8 cellular contexts compared by ENCODE assay signal in genomic region chr11:33774356-33775063, GRCh38. TPM values are rescaled to one million over a fixed set of nuclear protein-coding genes. Genes with fewer than 3 reads are reported as not detected.
DNase-seq lines count a peak whose midpoint lies in the region; ATAC-seq, FAIRE-seq and TF ChIP-seq lines count a peak whose summit lies in the region.

A gene with protein sequence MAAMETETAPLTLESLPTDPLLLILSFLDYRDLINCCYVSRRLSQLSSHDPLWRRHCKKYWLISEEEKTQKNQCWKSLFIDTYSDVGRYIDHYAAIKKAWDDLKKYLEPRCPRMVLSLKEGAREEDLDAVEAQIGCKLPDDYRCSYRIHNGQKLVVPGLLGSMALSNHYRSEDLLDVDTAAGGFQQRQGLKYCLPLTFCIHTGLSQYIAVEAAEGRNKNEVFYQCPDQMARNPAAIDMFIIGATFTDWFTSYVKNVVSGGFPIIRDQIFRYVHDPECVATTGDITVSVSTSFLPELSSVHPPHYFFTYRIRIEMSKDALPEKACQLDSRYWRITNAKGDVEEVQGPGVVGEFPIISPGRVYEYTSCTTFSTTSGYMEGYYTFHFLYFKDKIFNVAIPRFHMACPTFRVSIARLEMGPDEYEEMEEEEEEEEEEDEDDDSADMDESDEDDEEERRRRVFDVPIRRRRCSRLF (minus strand): TSS chr11:33774520. CDS start chr11:33774497, 23 bp downstream.

- CTCF ChIA-PET in CD8-positive, alpha-beta memory T cell (lab: Charles Lee): interaction anchor here (0.8 to 2.3 kb wide), 2 partner anchors 13 to 32 kb away, joined by 3 to 7 read pairs; no protein-coding TSS in a partner anchor
- CTCF ChIA-PET in H1 (lab: Charles Lee; ENCODE audit: partially characterized antibody): interaction anchor here (0.6 to 1.5 kb wide), 3 partner anchors 32 to 753 kb away, joined by 3 read pairs; no protein-coding TSS in a partner anchor

- H3K4me1 ChIP-seq in CD8-positive, alpha-beta memory T cell (ENCODE audit: insufficient read depth, low read length): peaks cover 30% of the 10 kb centered on the region
- peaks cover 6 to 13% (median 12%) of the 10 kb centered on the region in 4 experiments for H3K4me1 ChIP-seq in H1 (replicated peaks in 1 of 4; ENCODE audit: control insufficient read depth in 3 of 4, insufficient read depth in 4 of 4, low read length in 3 of 4)

- H3K36me3 ChIP-seq in CD8-positive, alpha-beta memory T cell (ENCODE audit: insufficient read depth, low read length): peaks cover 1% of the 10 kb centered on the region
- H3K36me3 ChIP-seq in H1 (ENCODE audit: control insufficient read depth in 2 of 4, insufficient read depth in 4 of 4, low read length in 3 of 4): no peaks in the 10 kb centered on the region

- 2% methylated on average over 38 of the region's 49 CpGs; no CpG with 5 or more reads in 1 of the 2 experiments for WGBS in H1 (ENCODE audit: extremely low coverage in 1 of 2, insufficient coverage in 1 of 2, insufficient read length in 1 of 2, insufficient replicate concordance in 2 of 2, low coverage in 1 of 2, low lambda C conversion rate in 2 of 2, missing lambda C conversion rate in 1 of 2), 2 experiments

- no peak within 1 kb of the TSS for H3K23ac ChIP-seq in H1 (ENCODE audit: insufficient read length)

- peaks cover 6 to 16% of the 10 kb centered on the region in 2 donors for H3K27me3 Mint-ChIP-seq in CD8-positive, alpha-beta memory T cell
- peaks cover 6% of the 10 kb centered on the region for H3K27me3 Mint-ChIP-seq in memory B cell

- peak; percentile 9 for FAIRE-seq in HTR-8/SVneo (lab: Jason Lieb, UNC)
- no peak for FAIRE-seq in H1 (lab: Jason Lieb, UNC)

- peak within 1 kb of the TSS; percentile 53 to 90 (median 68) for H3K9ac ChIP-seq in H1 (replicated peaks in 1 of 4; ENCODE audit: extremely low read depth in 1 of 4, low read depth in 3 of 4, low read length in 3 of 4)

- no peak within 1 kb of the TSS for H2BK5ac ChIP-seq in H1 (ENCODE audit: low read depth, low read length)

- peak within 1 kb of the TSS; percentile 93 for H2AFZ ChIP-seq in H1 (ENCODE audit: low read length)

- peak within 1 kb of the TSS; percentile 91 to 99 (median 98) for H3K4me3 Mint-ChIP-seq in CD8-positive, alpha-beta memory T cell
- H3K4me3 Mint-ChIP-seq in memory B cell: peak within 1 kb of the TSS; percentile 97

- no peaks in the 10 kb centered on the region for H3K27me3 ChIP-seq in CD8-positive, alpha-beta memory T cell (ENCODE audit: insufficient read depth, low read length, poor library complexity, severe bottlenecking)
- H3K27me3 ChIP-seq in H1 (replicated peaks in 1 of 4; ENCODE audit: control insufficient read depth in 3 of 4, extremely low read depth in 1 of 4, insufficient read depth in 3 of 4, low read length in 3 of 4): peaks cover 0 to 13% (median 2%) of the 10 kb centered on the region in 4 experiments; a peak in 3 of 7 replicates

- peaks cover 2 to 13% of the 10 kb centered on the region in 2 experiments for H4K20me1 ChIP-seq in H1 (replicated peaks in 1 of 2; ENCODE audit: control insufficient read depth in 1 of 2, insufficient read depth in 2 of 2, low read length in 2 of 2)

- no peak within 1 kb of the TSS for H3K56ac ChIP-seq in H1 (replicated peaks; ENCODE audit: insufficient read length, low read depth, low read length)

- H3K9me3 ChIP-seq in CD8-positive, alpha-beta memory T cell (ENCODE audit: low read length): no peaks in the 10 kb centered on the region
- no peaks in the 10 kb centered on the region for H3K9me3 ChIP-seq in H1 (ENCODE audit: insufficient read depth in 2 of 2, low read depth in 1 of 2, low read length in 1 of 2)

- ATAC-seq in GM21360 (IDR thresholded peaks at IDR 0.05; ENCODE audit: unreplicated experiment): peak; percentile 81
- peak; percentile 88 for ATAC-seq in memory B cell (ENCODE audit: low read depth)

- H2BK20ac ChIP-seq in H1 (ENCODE audit: low read length): no peak within 1 kb of the TSS

- TF ChIP-seq CTCF in H1 (IDR thresholded peaks at IDR 0.05; ENCODE audit: control extremely low read depth in 1 of 3, insufficient read depth in 1 of 3, low read depth in 1 of 3, low read length in 3 of 3): no peak

- no peak within 1 kb of the TSS for H2BK15ac ChIP-seq in H1 (ENCODE audit: low read length)

- peak within 1 kb of the TSS; percentile 60 for H3K18ac ChIP-seq in H1 (ENCODE audit: extremely low read depth, low read length)

- peak within 1 kb of the TSS; percentile 72 for H3K27ac ChIP-seq in CD8-positive, alpha-beta memory T cell (ENCODE audit: low read depth, low read length)
- H3K27ac ChIP-seq in H1 (ENCODE audit: low read depth, low read length): no peak within 1 kb of the TSS

- no peak for TF ChIP-seq EP300 in H1 (IDR thresholded peaks at IDR 0.05; ENCODE audit: borderline replicate concordance in 1 of 2, low read depth in 2 of 2, low read length in 2 of 2)

- peak within 1 kb of the TSS; percentile 82 for H4K8ac ChIP-seq in H1 (ENCODE audit: extremely low read depth, insufficient read depth, low read length)

- peak; percentile 59 to 73 for TF ChIP-seq POLR2A in H1 (IDR thresholded peaks at IDR 0.05; ENCODE audit: control extremely low read depth in 1 of 2, low read depth in 2 of 2, low read length in 2 of 2)

- no peaks in the 10 kb centered on the region for H3K79me1 ChIP-seq in H1 (ENCODE audit: low read depth, low read length)

- H3K23me2 ChIP-seq in H1 (ENCODE audit: low read depth, low read length): peaks cover 7% of the 10 kb centered on the region; the same call in 1 of the 2 replicates

- POLR2A ChIA-PET in CD8-positive, alpha-beta memory T cell (lab: Charles Lee): interaction anchor here (0.5 to 1.3 kb wide), 4 partner anchors 34 to 1141 kb away, joined by 3 read pairs; partner anchors contain the start of gene QSER1
- POLR2A ChIA-PET in H1 (lab: Charles Lee; ENCODE audit: partially characterized antibody): interaction anchor here (0.6 to 2.1 kb wide), 7 partner anchors 10 to 74 kb away, joined by 3 to 7 read pairs (median 4); partner anchors contain the start of genes C11orf91 and CD59

- 0 out of 4 replicates have a peak, but pooled peaks cover 0 to 9% of the 10 kb centered on the region in 2 experiments for H3K79me2 ChIP-seq in H1 (ENCODE audit: control insufficient read depth in 1 of 2, insufficient read depth in 2 of 2, low read length in 2 of 2)

- peaks cover 0 to 21% (median 9%) of the 10 kb centered on the region in 3 donors for H3K36me3 Mint-ChIP-seq in CD8-positive, alpha-beta memory T cell
- H3K36me3 Mint-ChIP-seq in memory B cell: peaks cover 12% of the 10 kb centered on the region

- H3K14ac ChIP-seq in H1 (ENCODE audit: insufficient read length): no peak within 1 kb of the TSS

- no peak within 1 kb of the TSS for H3K4ac ChIP-seq in H1 (replicated peaks; ENCODE audit: insufficient read length, low read depth, low read length)

- peak; percentile 86 to 93 (median 87) for DNase-seq in CD8-positive, alpha-beta memory T cell
- peak; percentile 91 for DNase-seq in HTR-8/SVneo (ENCODE audit: insufficient read length, low spot score)
- peak; percentile 68 to 83 for DNase-seq in NOMO-1 (lab: John Stamatoyannopoulos, UW; ENCODE audit: unreplicated experiment in 2 of 2)
- peak; percentile 39 to 65 (median 40) for DNase-seq in activated CD8-positive, alpha-beta memory T cell treated with anti-CD3 and anti-CD28 coated beads for 48 hours (ENCODE audit: low read depth in 2 of 3, low spot score in 2 of 3)
- peak; percentile 58 to 88 for DNase-seq in H1 (ENCODE audit: low read depth in 1 of 2, low spot score in 2 of 2)
- peak; percentile 69 to 77 for DNase-seq in memory B cell (ENCODE audit: low spot score in 2 of 2)
- DNase-seq in stimulated activated CD8-positive, alpha-beta memory T cell treated with anti-CD3 and anti-CD28 coated beads, Interleukin-12 subunit alpha, Interleukin-12 subunit beta, amount 100 ng/mL, for 24 hours (ENCODE audit: extremely low read depth): peak; percentile 51

- H4K5ac ChIP-seq in H1 (ENCODE audit: insufficient read length, low read depth, low read length): no peak within 1 kb of the TSS

- no peak within 1 kb of the TSS for H4K91ac ChIP-seq in H1 (replicated peaks; ENCODE audit: insufficient read length, low read length)

- peak within 1 kb of the TSS; percentile 39; the same call in 1 of the 2 replicates for H2BK12ac ChIP-seq in H1 (ENCODE audit: low read depth, low read length)

- no peaks in the 10 kb centered on the region for H3K9me3 Mint-ChIP-seq in CD8-positive, alpha-beta memory T cell
- no peaks in the 10 kb centered on the region for H3K9me3 Mint-ChIP-seq in memory B cell

- TF ChIP-seq RAD21 in H1 (IDR thresholded peaks at IDR 0.05 in 1 of 2, conservative IDR thresholded peaks at IDR 0.05 in 1 of 2; ENCODE audit: low read depth in 2 of 2, low read length in 2 of 2): no peak

- peak within 1 kb of the TSS; percentile 90 to 96 for H3K4me2 ChIP-seq in H1 (ENCODE audit: insufficient read depth in 1 of 2, low read depth in 2 of 2, low read length in 2 of 2)

- no peak within 1 kb of the TSS for H2BK120ac ChIP-seq in H1 (replicated peaks; ENCODE audit: low read depth, low read length)

- no peak within 1 kb of the TSS for H2AK5ac ChIP-seq in H1 (ENCODE audit: low read depth, low read length)

- peaks cover 54 to 74% (median 59%) of the 10 kb centered on the region in 3 donors for H3K4me1 Mint-ChIP-seq in CD8-positive, alpha-beta memory T cell
- H3K4me1 Mint-ChIP-seq in memory B cell: peaks cover 33% of the 10 kb centered on the region

- peak within 1 kb of the TSS; percentile 72 for H3K4me3 ChIP-seq in CD8-positive, alpha-beta memory T cell (ENCODE audit: low read length)
- peak within 1 kb of the TSS; percentile 77 to 90 (median 84) for H3K4me3 ChIP-seq in H1 (ENCODE audit: extremely low read depth in 1 of 4, insufficient read depth in 2 of 4, low read depth in 3 of 4, low read length in 4 of 4)

- peak within 1 kb of the TSS; percentile 93 to 100 (median 98) for H3K27ac Mint-ChIP-seq in CD8-positive, alpha-beta memory T cell
- H3K27ac Mint-ChIP-seq in memory B cell: peak within 1 kb of the TSS; percentile 95

TF ChIP-seq in H1, 55 proteins besides CTCF, POLR2A, EP300 and RAD21 (continues in another document):
- peak; percentile 62 for TF ChIP-seq KDM4A (IDR thresholded peaks at IDR 0.05; ENCODE audit: low read depth, low read length, severe bottlenecking)
- peak; percentile 38; the same call in 1 of the 2 replicates for TF ChIP-seq SP1 (IDR thresholded peaks at IDR 0.05; ENCODE audit: low read depth, low read length)
- peak; percentile 81 for TF ChIP-seq TAF1 (IDR thresholded peaks at IDR 0.05; ENCODE audit: low read depth, low read length)
- peak; percentile 64; the same call in 1 of the 2 replicates for TF ChIP-seq KDM5A (IDR thresholded peaks at IDR 0.05; ENCODE audit: low read length)

RNA-seq across cellular contexts. Expression of the gene that starts here (rescaled TPM):
- 10 to 100 TPM; 16.7 to 17.1 TPM for total RNA-seq in CD8-positive, alpha-beta memory T cell
- polyA plus RNA-seq in CD8-positive, alpha-beta memory T cell: 33.4 TPM
- total RNA-seq in H1 (2021; fragmentation: NEBNext Ultra II Directional; extraction: Animal tissue kit (Norgen Biotek cat#: 25700)): 19.7 and 25.7 TPM in 2 replicates
- 11.8 and 15.9 TPM in 2 replicates for polyA plus RNA-seq in H1 (2011; rRNA removed)
- polyA plus RNA-seq in H1 (2011; cell fraction: cytosol; rRNA removed): 20.6 TPM
- 7.3 TPM for polyA plus RNA-seq in H1 (2011; cell fraction: nucleus; rRNA removed)
- polyA plus RNA-seq in H1 (2012, experiment 1 of 2): 16.4 to 30.8 TPM (median 22.8 TPM) in 4 replicates
- 2.0 TPM for polyA plus RNA-seq in H1 (2012, experiment 2 of 2)
- polyA plus RNA-seq in H1 (2013, experiment 1 of 2): 10.9 TPM
- 11.4 TPM for polyA plus RNA-seq in H1 (2013, experiment 2 of 2)
- 24.8 and 31.2 TPM in 2 replicates for polyA minus RNA-seq in H1 (2011; rRNA and poly(A)+ RNA removed)
- 17.8 TPM for polyA minus RNA-seq in H1 (2011; cell fraction: cytosol; rRNA and poly(A)+ RNA removed)
- polyA minus RNA-seq in H1 (2011; cell fraction: nucleus; rRNA and poly(A)+ RNA removed): 14.3 TPM

Comparison
In these comparisons a context has a peak if more than half of its experiments do, and no peak if none do; other contexts are left out.
1. DNase-seq: peak in every context shown above with its lines; median percentile 91 in HTR-8/SVneo; 87 in CD8-positive, alpha-beta memory T cell; 76 in NOMO-1; 73 in H1; 73 in memory B cell; 51 in stimulated activated CD8-positive, alpha-beta memory T cell treated with anti-CD3 and anti-CD28 coated beads, Interleukin-12 subunit alpha, Interleukin-12 subunit beta, amount 100 ng/mL, for 24 hours; 40 in activated CD8-positive, alpha-beta memory T cell treated with anti-CD3 and anti-CD28 coated beads for 48 hours.